Comparison of ENCODE assay signal across 16 cellular contexts in genomic region chr21:45256912-45257672, GRCh38. TPM values are rescaled to one million over a fixed set of nuclear protein-coding genes. Genes with fewer than 3 reads are reported as not detected.
DNase-seq lines count a peak whose midpoint lies in the region; ATAC-seq, FAIRE-seq and TF ChIP-seq lines count a peak whose summit lies in the region.
"Had no signal": no experiment of that assay in that cellular context is flagged by ENCODE, and none has a peak within 500 bp of the region (broad histone marks: within the 10 kb centered on the region; RNA-seq: fewer than 3 reads in every experiment).

No MANE protein-coding gene starts in this region.

- no peak for TF ChIP-seq CTCF in endodermal cell (conservative IDR thresholded peaks at IDR 0.05)
- no peak for TF ChIP-seq CTCF in GM10266 (IDR thresholded peaks at IDR 0.05; ENCODE audit: control insufficient read depth, insufficient read depth, low read depth, missing control alignments)

- H3K9me3 Mint-ChIP-seq in endodermal cell = no peaks in the 10 kb centered on the region
- H3K9me3 Mint-ChIP-seq in natural killer cell treated with Interleukin-12 subunit alpha and Interleukin-12 subunit beta and Interleukin-15 and Interleukin-18, amount 100 ng/mL, for 72 hours = no peaks in the 10 kb centered on the region
- H3K9me3 Mint-ChIP-seq: naive B cell had no signal

- peaks cover 3% of the 10 kb centered on the region for H3K36me3 ChIP-seq in endodermal cell (ENCODE audit: control insufficient read depth, insufficient read depth, low read length)

- H3K9ac ChIP-seq in endodermal cell (ENCODE audit: extremely low read depth, low read length, poor library complexity, severe bottlenecking) = no peak overlapping the region

- H3K9me3 ChIP-seq in endodermal cell (ENCODE audit: control insufficient read depth, low read length) = no peaks in the 10 kb centered on the region

- no peak overlapping the region for H3K4me3 ChIP-seq in endodermal cell (ENCODE audit: low read length)
- H3K4me3 ChIP-seq: skin epidermis had no signal

- peaks cover 5% of the 10 kb centered on the region for H3K36me3 Mint-ChIP-seq in endodermal cell (ENCODE audit: low read depth)
- no peaks in the 10 kb centered on the region for H3K36me3 Mint-ChIP-seq in natural killer cell treated with Interleukin-12 subunit alpha and Interleukin-12 subunit beta and Interleukin-15 and Interleukin-18, amount 100 ng/mL, for 72 hours
- H3K36me3 Mint-ChIP-seq: CD4-positive, alpha-beta memory T cell; naive B cell had no signal

- H3K27ac Mint-ChIP-seq in endodermal cell = no peak overlapping the region
- H3K27ac Mint-ChIP-seq in natural killer cell treated with Interleukin-12 subunit alpha and Interleukin-12 subunit beta and Interleukin-15 and Interleukin-18, amount 100 ng/mL, for 72 hours = no peak overlapping the region
- H3K27ac Mint-ChIP-seq: naive B cell had no signal

- H3K27me3 ChIP-seq in endodermal cell (ENCODE audit: control insufficient read depth, insufficient read depth, low read length, poor library complexity, severe bottlenecking) = no peaks in the 10 kb centered on the region

- no peaks in the 10 kb centered on the region for H3K4me1 Mint-ChIP-seq in endodermal cell
- peaks cover 7 to 14% of the 10 kb centered on the region in 2 donors for H3K4me1 Mint-ChIP-seq in natural killer cell treated with Interleukin-12 subunit alpha and Interleukin-12 subunit beta and Interleukin-15 and Interleukin-18, amount 100 ng/mL, for 72 hours (ENCODE audit: low read depth in 2 of 2)

- peak; percentile 45 to 51 for ATAC-seq in natural killer cell treated with Interleukin-12 subunit alpha and Interleukin-12 subunit beta and Interleukin-15 and Interleukin-18, amount 100 ng/mL, for 72 hours
- ATAC-seq in GM18907 (IDR thresholded peaks at IDR 0.05; ENCODE audit: unreplicated experiment) = no peak

- FAIRE-seq in urothelium cell line (lab: Jason Lieb, UNC) = no peak
- FAIRE-seq: astrocyte had no signal

- H3K27ac ChIP-seq in endodermal cell (ENCODE audit: low read depth, low read length) = peak overlapping the region; percentile 32
- H3K27ac ChIP-seq: epithelial cell of prostate had no signal

- no peaks in the 10 kb centered on the region for H3K4me1 ChIP-seq in endodermal cell (ENCODE audit: control insufficient read depth, insufficient read depth, low read length)

- no peak overlapping the region for H3K4me3 Mint-ChIP-seq in endodermal cell
- H3K4me3 Mint-ChIP-seq in natural killer cell treated with Interleukin-12 subunit alpha and Interleukin-12 subunit beta and Interleukin-15 and Interleukin-18, amount 100 ng/mL, for 72 hours = no peak overlapping the region

- peak; percentile 17 for DNase-seq in EH (ENCODE audit: low read depth)
- DNase-seq in SK-N-DZ (ENCODE audit: low spot score) = peak; percentile 39
- peak; percentile 41 for DNase-seq in endodermal cell
- DNase-seq in natural killer cell treated with Interleukin-12 subunit alpha and Interleukin-12 subunit beta and Interleukin-15 and Interleukin-18, amount 100 ng/mL, for 72 hours (ENCODE audit: low spot score) = no peak
- DNase-seq in urothelium cell line (ENCODE audit: low spot score) = no peak
- no peak for DNase-seq in NCI-H1930 (lab: John Stamatoyannopoulos, UW)
- no peak for DNase-seq in GM10266 (ENCODE audit: extremely low spot score)
- DNase-seq: CD4-positive, alpha-beta memory T cell; naive B cell; NCI-H1048; NCI-H748 treated with DMSO at 0.1 percent for 48 hours; SW 1271 had no signal

- no peaks in the 10 kb centered on the region for H3K27me3 Mint-ChIP-seq in endodermal cell (ENCODE audit: insufficient read depth)
- H3K27me3 Mint-ChIP-seq in natural killer cell treated with Interleukin-12 subunit alpha and Interleukin-12 subunit beta and Interleukin-15 and Interleukin-18, amount 100 ng/mL, for 72 hours = peaks cover 9 to 22% of the 10 kb centered on the region in 2 donors

- 88 to 90% methylated on average over 12 to 27 of the region's 27 CpGs for WGBS in endodermal cell (ENCODE audit: insufficient coverage in 1 of 2, insufficient read length in 1 of 2), 2 experiments

RNA-seq across cellular contexts. Expression of gene POFUT2, which starts 30.6 kb away (rescaled TPM):
- polyA plus RNA-seq in SK-N-DZ (2014; cell fraction: cytosol; rRNA removed) = 13.5 and 16.8 TPM in 2 replicates
- 68.2 and 72.8 TPM in 2 replicates for polyA plus RNA-seq in SK-N-DZ (2014; cell fraction: nucleus; rRNA removed)
- total RNA-seq in endodermal cell = 10 to 100 TPM; 49.0 to 73.3 TPM
- polyA plus RNA-seq in endodermal cell (2013, experiment 1 of 2) = 55.1 TPM
- 46.9 TPM for polyA plus RNA-seq in endodermal cell (2013, experiment 2 of 2)
- 10 to 100 TPM; 16.5 to 23.5 TPM for total RNA-seq in natural killer cell treated with Interleukin-12 subunit alpha and Interleukin-12 subunit beta and Interleukin-15 and Interleukin-18, amount 100 ng/mL, for 72 hours

Comparison
In these comparisons a context has a peak if more than half of its experiments do, and no peak if none do; other contexts are left out.
1. DNase-seq: peak in EH (single experiment), SK-N-DZ (single experiment) and endodermal cell (single experiment); none in natural killer cell treated with Interleukin-12 subunit alpha and Interleukin-12 subunit beta and Interleukin-15 and Interleukin-18, amount 100 ng/mL, for 72 hours (single experiment), urothelium cell line (single experiment), NCI-H1930 (0 of 2) and GM10266 (single experiment).